ENCODE assay signal across 1 cellular context in the genomic region with DNA sequence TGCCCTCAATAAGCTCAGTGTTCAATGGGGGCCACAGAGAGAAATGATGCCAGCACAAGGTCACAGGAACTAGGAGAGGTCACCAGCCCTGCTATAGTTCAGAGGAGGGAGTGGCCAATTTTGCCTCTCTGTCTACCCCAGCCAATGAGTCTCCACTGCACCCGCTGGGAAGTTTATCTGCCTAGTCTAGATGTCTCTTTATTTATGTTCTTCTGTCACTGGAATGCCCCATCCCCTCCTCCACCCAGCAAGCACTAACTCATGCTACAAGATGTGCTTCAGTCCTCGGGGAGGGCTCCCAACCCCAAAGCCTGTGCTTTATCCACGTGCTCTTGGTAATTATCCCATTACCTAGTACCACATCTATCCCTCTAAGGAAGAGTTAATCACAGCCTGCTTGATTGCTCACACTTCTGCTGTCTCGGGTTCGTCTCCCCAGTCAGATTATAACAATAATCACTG.
TF ChIP-seq lines count a peak whose summit lies in the region.

No MANE protein-coding gene starts in this region.

TF ChIP-seq in K562, 482 proteins besides CTCF, POLR2A, EP300 and RAD21 (continued from another document and continues in another):
- no peak for TF ChIP-seq SAP30 (IDR thresholded peaks at IDR 0.05; ENCODE audit: borderline replicate concordance, insufficient read depth, low read depth, low read length, poor library complexity, severe bottlenecking)
- TF ChIP-seq SOX6 (IDR thresholded peaks at IDR 0.05): peak; percentile 79
- TF ChIP-seq, protein P1, sequence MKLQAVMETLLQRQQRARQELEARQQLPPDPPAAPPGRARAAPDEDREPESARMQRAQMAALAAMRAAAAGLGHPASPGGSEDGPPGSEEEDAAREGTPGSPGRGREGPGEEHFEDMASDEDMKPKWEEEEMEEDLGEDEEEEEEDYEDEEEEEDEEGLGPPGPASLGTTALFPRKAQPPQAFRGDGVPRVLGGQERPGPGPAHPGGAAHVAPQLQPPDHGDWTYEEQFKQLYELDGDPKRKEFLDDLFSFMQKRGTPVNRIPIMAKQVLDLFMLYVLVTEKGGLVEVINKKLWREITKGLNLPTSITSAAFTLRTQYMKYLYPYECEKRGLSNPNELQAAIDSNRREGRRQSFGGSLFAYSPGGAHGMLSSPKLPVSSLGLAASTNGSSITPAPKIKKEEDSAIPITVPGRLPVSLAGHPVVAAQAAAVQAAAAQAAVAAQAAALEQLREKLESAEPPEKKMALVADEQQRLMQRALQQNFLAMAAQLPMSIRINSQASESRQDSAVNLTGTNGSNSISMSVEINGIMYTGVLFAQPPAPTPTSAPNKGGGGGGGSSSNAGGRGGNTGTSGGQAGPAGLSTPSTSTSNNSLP (IDR thresholded peaks at IDR 0.05; ENCODE audit: borderline replicate concordance, low read depth, low read length): peak; percentile 77; the same call in 1 of the 2 replicates
- TF ChIP-seq PHB2 (IDR thresholded peaks at IDR 0.05; ENCODE audit: low read depth): no peak
- TF ChIP-seq FOXA3 (CRISPR knock-in tag; conservative IDR thresholded peaks at IDR 0.05 in 1 of 2, IDR thresholded peaks at IDR 0.05 in 1 of 2): no peak
- no peak for TF ChIP-seq FIP1L1 (IDR thresholded peaks at IDR 0.05; ENCODE audit: low read depth, low read length, poor library complexity, severe bottlenecking)
- TF ChIP-seq SIX5 (IDR thresholded peaks at IDR 0.05; ENCODE audit: borderline replicate concordance in 1 of 2, insufficient read depth in 1 of 2, low read depth in 1 of 2, low read length in 2 of 2): no peak
- no peak for TF ChIP-seq THAP7 (CRISPR knock-in tag; IDR thresholded peaks at IDR 0.05)
- no peak for TF ChIP-seq ZNF586 (CRISPR knock-in tag; conservative IDR thresholded peaks at IDR 0.05)
- TF ChIP-seq TCF7L2 (IDR thresholded peaks at IDR 0.05; ENCODE audit: low read depth, low read length): no peak
- no peak for TF ChIP-seq U2AF1 (optimal IDR thresholded peaks at IDR 0.05; ENCODE audit: low read depth, low read length)
- TF ChIP-seq SLC30A9 (CRISPR knock-in tag; IDR thresholded peaks at IDR 0.05): no peak
- TF ChIP-seq KLF16 (IDR thresholded peaks at IDR 0.05): 0 out of 2 replicates have a peak, but pooled peaks have one; percentile 7
- peak; percentile 91 to 95 for TF ChIP-seq MNT (conservative IDR thresholded peaks at IDR 0.05)
- no peak for TF ChIP-seq TCF15 (CRISPR knock-in tag; IDR thresholded peaks at IDR 0.05)
- TF ChIP-seq SREBF1 (IDR thresholded peaks at IDR 0.05; ENCODE audit: borderline replicate concordance, low read depth, low read length): no peak
- TF ChIP-seq WHSC1 (IDR thresholded peaks at IDR 0.05; ENCODE audit: low read length): no peak
- TF ChIP-seq RREB1 (CRISPR knock-in tag; IDR thresholded peaks at IDR 0.05): no peak
- no peak for TF ChIP-seq ZBTB26 (CRISPR knock-in tag; IDR thresholded peaks at IDR 0.05)
- TF ChIP-seq BRCA1 (IDR thresholded peaks at IDR 0.05): no peak
- TF ChIP-seq BRCA1 (CRISPR knock-in tag; IDR thresholded peaks at IDR 0.05): no peak
- no peak for TF ChIP-seq ARID2 (IDR thresholded peaks at IDR 0.05)
- TF ChIP-seq PCBP1 (IDR thresholded peaks at IDR 0.05; ENCODE audit: low read depth, low read length, poor library complexity, severe bottlenecking): no peak
- no peak for TF ChIP-seq ZNF696 (CRISPR knock-in tag; conservative IDR thresholded peaks at IDR 0.05)
- no peak for TF ChIP-seq ZNF77 (CRISPR knock-in tag; IDR thresholded peaks at IDR 0.05)
- no peak for TF ChIP-seq CAMTA2 (CRISPR knock-in tag; conservative IDR thresholded peaks at IDR 0.05)
- TF ChIP-seq POLR2AphosphoS2 (IDR thresholded peaks at IDR 0.05; ENCODE audit: low read length): no peak
- no peak for TF ChIP-seq RBM15 (IDR thresholded peaks at IDR 0.05; ENCODE audit: insufficient read depth, low read length)
- TF ChIP-seq USF2 (CRISPR knock-in tag; IDR thresholded peaks at IDR 0.05): no peak
- TF ChIP-seq BMI1 (IDR thresholded peaks at IDR 0.05; ENCODE audit: low read length): no peak
- peak; percentile 65; the same call in 1 of the 2 replicates for TF ChIP-seq SP1 (CRISPR knock-in tag; IDR thresholded peaks at IDR 0.05)
- no peak for TF ChIP-seq ARID4B (CRISPR knock-in tag; IDR thresholded peaks at IDR 0.05)
- TF ChIP-seq, protein P2, sequence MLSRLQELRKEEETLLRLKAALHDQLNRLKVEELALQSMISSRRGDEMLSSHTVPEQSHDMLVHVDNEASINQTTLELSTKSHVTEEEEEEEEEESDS (CRISPR knock-in tag; IDR thresholded peaks at IDR 0.05): no peak
- no peak for TF ChIP-seq ZNF830 (CRISPR knock-in tag; IDR thresholded peaks at IDR 0.05)
- no peak for TF ChIP-seq ZNF354B (CRISPR knock-in tag; IDR thresholded peaks at IDR 0.05)
- TF ChIP-seq POLR2H (tag; IDR thresholded peaks at IDR 0.05; ENCODE audit: low read depth): no peak
- no peak for TF ChIP-seq THRA (IDR thresholded peaks at IDR 0.05)
- TF ChIP-seq, protein P3, sequence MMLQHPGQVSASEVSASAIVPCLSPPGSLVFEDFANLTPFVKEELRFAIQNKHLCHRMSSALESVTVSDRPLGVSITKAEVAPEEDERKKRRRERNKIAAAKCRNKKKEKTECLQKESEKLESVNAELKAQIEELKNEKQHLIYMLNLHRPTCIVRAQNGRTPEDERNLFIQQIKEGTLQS (IDR thresholded peaks at IDR 0.05): peak; percentile 38; the same call in 1 of the 2 replicates
- TF ChIP-seq, protein P3 (CRISPR knock-in tag; conservative IDR thresholded peaks at IDR 0.05): peak; percentile 39; the same call in 1 of the 2 replicates
